In the genomic region with DNA sequence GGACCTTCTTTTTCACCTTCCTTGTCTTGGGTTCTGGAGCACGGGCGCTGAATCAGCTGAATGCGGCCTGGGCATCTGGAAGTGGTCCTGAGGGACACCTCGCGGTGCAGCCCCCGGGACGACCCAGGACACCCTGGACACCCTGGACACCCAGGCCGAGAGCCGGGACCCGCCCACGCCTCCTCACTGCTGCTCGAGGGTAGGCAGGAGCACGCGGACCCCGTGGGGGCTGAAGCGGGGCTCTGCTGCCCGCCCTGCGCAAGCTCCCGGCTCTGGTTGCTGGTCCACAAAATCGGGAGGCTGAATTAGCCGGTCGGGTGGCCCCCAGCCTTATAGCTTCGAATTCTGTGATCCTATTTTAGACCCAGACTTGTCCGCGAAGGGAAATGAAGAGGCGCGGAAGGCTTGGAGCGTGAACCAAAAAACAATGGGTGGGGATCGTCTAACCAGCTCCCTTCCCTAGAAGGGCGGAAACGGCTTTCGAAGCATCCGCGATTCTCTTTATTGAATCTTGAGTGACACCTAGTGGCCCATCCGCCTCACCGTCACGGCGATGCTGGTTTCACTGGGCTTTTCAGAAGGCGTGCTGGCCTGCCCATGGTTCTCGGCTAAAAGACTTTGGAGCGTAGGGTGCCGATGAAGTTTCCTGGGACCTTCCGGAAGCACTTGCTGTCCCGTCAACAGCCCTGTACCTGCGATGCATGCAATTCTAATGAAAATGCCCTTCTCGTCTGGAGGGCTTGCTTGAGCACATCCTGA, we compare ENCODE assay signal across 1 cellular context.
TF ChIP-seq lines count a peak whose summit lies in the region.

No MANE protein-coding gene starts in this region.

TF ChIP-seq in K562, 482 proteins besides CTCF, POLR2A, EP300 and RAD21 (continued from another document and continues in another):
- TF ChIP-seq, protein P1, sequence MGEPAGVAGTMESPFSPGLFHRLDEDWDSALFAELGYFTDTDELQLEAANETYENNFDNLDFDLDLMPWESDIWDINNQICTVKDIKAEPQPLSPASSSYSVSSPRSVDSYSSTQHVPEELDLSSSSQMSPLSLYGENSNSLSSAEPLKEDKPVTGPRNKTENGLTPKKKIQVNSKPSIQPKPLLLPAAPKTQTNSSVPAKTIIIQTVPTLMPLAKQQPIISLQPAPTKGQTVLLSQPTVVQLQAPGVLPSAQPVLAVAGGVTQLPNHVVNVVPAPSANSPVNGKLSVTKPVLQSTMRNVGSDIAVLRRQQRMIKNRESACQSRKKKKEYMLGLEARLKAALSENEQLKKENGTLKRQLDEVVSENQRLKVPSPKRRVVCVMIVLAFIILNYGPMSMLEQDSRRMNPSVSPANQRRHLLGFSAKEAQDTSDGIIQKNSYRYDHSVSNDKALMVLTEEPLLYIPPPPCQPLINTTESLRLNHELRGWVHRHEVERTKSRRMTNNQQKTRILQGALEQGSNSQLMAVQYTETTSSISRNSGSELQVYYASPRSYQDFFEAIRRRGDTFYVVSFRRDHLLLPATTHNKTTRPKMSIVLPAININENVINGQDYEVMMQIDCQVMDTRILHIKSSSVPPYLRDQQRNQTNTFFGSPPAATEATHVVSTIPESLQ (CRISPR knock-in tag; IDR thresholded peaks at IDR 0.05): no peak
- TF ChIP-seq ZKSCAN1 (IDR thresholded peaks at IDR 0.05; ENCODE audit: low read depth, low read length) (no peak), SRSF9 (IDR thresholded peaks at IDR 0.05; ENCODE audit: borderline replicate concordance, low read depth, low read length) (no peak), U2AF1 (optimal IDR thresholded peaks at IDR 0.05; ENCODE audit: low read depth, low read length) (no peak), FOXP1 (CRISPR knock-in tag; IDR thresholded peaks at IDR 0.05) (no peak), STAT5A (IDR thresholded peaks at IDR 0.05; ENCODE audit: borderline replicate concordance, low read length) (no peak), ZNF717 (CRISPR knock-in tag; IDR thresholded peaks at IDR 0.05) (no peak), NFE2 (IDR thresholded peaks at IDR 0.05; ENCODE audit: low read depth) (no peak), ZFPM2 (CRISPR knock-in tag; IDR thresholded peaks at IDR 0.05) (no peak), NFIX (CRISPR knock-in tag; IDR thresholded peaks at IDR 0.05; ENCODE audit: low read depth) (no peak), NELFE (IDR thresholded peaks at IDR 0.05; ENCODE audit: insufficient read depth, insufficient read length) (no peak), ZC3H11A (IDR thresholded peaks at IDR 0.05; ENCODE audit: low read depth, low read length) (no peak), ZNF253 (CRISPR knock-in tag; conservative IDR thresholded peaks at IDR 0.05) (no peak), XRCC5 (IDR thresholded peaks at IDR 0.05; ENCODE audit: low read depth, low read length) (no peak), PML (IDR thresholded peaks at IDR 0.05; ENCODE audit: low read length) (no peak), ETS2 (tag; IDR thresholded peaks at IDR 0.05; ENCODE audit: borderline replicate concordance, poor library complexity, severe bottlenecking) (no peak), ARHGAP35 (IDR thresholded peaks at IDR 0.05; ENCODE audit: partially characterized antibody) (no peak), FOXA1 (IDR thresholded peaks at IDR 0.05; ENCODE audit: borderline replicate concordance) (no peak), LCOR (CRISPR knock-in tag; IDR thresholded peaks at IDR 0.05) (no peak), ZC3H4 (CRISPR knock-in tag; IDR thresholded peaks at IDR 0.05; ENCODE audit: borderline replicate concordance) (no peak), BRF1 (IDR thresholded peaks at IDR 0.05; ENCODE audit: borderline replicate concordance, extremely low read depth, insufficient read length) (no peak), CBFA2T3 (IDR thresholded peaks at IDR 0.05) (no peak), FOS (IDR thresholded peaks at IDR 0.05; ENCODE audit: extremely low read depth, insufficient read length) (no peak), SMAD2 (IDR thresholded peaks at IDR 0.05; ENCODE audit: low read depth, low read length) (no peak)
- TF ChIP-seq, protein P2, sequence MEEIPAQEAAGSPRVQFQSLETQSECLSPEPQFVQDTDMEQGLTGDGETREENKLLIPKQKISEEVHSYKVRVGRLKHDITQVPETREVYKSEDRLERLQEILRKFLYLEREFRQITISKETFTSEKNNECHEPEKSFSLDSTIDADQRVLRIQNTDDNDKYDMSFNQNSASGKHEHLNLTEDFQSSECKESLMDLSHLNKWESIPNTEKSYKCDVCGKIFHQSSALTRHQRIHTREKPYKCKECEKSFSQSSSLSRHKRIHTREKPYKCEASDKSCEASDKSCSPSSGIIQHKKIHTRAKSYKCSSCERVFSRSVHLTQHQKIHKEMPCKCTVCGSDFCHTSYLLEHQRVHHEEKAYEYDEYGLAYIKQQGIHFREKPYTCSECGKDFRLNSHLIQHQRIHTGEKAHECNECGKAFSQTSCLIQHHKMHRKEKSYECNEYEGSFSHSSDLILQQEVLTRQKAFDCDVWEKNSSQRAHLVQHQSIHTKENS (CRISPR knock-in tag; IDR thresholded peaks at IDR 0.05): no peak
- TF ChIP-seq, protein P3, sequence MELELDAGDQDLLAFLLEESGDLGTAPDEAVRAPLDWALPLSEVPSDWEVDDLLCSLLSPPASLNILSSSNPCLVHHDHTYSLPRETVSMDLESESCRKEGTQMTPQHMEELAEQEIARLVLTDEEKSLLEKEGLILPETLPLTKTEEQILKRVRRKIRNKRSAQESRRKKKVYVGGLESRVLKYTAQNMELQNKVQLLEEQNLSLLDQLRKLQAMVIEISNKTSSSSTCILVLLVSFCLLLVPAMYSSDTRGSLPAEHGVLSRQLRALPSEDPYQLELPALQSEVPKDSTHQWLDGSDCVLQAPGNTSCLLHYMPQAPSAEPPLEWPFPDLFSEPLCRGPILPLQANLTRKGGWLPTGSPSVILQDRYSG (tag; conservative IDR thresholded peaks at IDR 0.05; ENCODE audit: low read depth): no peak
- TF ChIP-seq, protein P4, sequence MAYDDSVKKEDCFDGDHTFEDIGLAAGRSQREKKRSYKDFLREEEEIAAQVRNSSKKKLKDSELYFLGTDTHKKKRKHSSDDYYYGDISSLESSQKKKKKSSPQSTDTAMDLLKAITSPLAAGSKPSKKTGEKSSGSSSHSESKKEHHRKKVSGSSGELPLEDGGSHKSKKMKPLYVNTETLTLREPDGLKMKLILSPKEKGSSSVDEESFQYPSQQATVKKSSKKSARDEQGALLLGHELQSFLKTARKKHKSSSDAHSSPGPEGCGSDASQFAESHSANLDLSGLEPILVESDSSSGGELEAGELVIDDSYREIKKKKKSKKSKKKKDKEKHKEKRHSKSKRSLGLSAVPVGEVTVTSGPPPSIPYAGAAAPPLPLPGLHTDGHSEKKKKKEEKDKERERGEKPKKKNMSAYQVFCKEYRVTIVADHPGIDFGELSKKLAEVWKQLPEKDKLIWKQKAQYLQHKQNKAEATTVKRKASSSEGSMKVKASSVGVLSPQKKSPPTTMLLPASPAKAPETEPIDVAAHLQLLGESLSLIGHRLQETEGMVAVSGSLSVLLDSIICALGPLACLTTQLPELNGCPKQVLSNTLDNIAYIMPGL (CRISPR knock-in tag; IDR thresholded peaks at IDR 0.05): no peak
- TF ChIP-seq, protein P5, sequence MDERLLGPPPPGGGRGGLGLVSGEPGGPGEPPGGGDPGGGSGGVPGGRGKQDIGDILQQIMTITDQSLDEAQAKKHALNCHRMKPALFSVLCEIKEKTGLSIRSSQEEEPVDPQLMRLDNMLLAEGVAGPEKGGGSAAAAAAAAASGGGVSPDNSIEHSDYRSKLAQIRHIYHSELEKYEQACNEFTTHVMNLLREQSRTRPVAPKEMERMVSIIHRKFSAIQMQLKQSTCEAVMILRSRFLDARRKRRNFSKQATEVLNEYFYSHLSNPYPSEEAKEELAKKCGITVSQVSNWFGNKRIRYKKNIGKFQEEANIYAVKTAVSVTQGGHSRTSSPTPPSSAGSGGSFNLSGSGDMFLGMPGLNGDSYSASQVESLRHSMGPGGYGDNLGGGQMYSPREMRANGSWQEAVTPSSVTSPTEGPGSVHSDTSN (CRISPR knock-in tag; IDR thresholded peaks at IDR 0.05; ENCODE audit: low read depth): no peak
- TF ChIP-seq, protein P5 (tag; conservative IDR thresholded peaks at IDR 0.05; ENCODE audit: low read depth): no peak
- TF ChIP-seq, protein P6, sequence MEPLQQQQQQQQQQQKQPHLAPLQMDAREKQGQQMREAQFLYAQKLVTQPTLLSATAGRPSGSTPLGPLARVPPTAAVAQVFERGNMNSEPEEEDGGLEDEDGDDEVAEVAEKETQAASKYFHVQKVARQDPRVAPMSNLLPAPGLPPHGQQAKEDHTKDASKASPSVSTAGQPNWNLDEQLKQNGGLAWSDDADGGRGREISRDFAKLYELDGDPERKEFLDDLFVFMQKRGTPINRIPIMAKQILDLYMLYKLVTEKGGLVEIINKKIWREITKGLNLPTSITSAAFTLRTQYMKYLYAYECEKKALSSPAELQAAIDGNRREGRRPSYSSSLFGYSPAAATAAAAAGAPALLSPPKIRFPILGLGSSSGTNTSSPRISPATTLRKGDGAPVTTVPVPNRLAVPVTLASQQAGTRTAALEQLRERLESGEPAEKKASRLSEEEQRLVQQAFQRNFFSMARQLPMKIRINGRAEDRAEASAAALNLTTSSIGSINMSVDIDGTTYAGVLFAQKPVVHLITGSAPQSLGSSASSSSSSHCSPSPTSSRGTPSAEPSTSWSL (CRISPR knock-in tag; IDR thresholded peaks at IDR 0.05; ENCODE audit: borderline replicate concordance): no peak
- TF ChIP-seq, protein P7, sequence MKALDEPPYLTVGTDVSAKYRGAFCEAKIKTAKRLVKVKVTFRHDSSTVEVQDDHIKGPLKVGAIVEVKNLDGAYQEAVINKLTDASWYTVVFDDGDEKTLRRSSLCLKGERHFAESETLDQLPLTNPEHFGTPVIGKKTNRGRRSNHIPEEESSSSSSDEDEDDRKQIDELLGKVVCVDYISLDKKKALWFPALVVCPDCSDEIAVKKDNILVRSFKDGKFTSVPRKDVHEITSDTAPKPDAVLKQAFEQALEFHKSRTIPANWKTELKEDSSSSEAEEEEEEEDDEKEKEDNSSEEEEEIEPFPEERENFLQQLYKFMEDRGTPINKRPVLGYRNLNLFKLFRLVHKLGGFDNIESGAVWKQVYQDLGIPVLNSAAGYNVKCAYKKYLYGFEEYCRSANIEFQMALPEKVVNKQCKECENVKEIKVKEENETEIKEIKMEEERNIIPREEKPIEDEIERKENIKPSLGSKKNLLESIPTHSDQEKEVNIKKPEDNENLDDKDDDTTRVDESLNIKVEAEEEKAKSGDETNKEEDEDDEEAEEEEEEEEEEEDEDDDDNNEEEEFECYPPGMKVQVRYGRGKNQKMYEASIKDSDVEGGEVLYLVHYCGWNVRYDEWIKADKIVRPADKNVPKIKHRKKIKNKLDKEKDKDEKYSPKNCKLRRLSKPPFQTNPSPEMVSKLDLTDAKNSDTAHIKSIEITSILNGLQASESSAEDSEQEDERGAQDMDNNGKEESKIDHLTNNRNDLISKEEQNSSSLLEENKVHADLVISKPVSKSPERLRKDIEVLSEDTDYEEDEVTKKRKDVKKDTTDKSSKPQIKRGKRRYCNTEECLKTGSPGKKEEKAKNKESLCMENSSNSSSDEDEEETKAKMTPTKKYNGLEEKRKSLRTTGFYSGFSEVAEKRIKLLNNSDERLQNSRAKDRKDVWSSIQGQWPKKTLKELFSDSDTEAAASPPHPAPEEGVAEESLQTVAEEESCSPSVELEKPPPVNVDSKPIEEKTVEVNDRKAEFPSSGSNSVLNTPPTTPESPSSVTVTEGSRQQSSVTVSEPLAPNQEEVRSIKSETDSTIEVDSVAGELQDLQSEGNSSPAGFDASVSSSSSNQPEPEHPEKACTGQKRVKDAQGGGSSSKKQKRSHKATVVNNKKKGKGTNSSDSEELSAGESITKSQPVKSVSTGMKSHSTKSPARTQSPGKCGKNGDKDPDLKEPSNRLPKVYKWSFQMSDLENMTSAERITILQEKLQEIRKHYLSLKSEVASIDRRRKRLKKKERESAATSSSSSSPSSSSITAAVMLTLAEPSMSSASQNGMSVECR (CRISPR knock-in tag; IDR thresholded peaks at IDR 0.05): no peak
- TF ChIP-seq, protein P8, sequence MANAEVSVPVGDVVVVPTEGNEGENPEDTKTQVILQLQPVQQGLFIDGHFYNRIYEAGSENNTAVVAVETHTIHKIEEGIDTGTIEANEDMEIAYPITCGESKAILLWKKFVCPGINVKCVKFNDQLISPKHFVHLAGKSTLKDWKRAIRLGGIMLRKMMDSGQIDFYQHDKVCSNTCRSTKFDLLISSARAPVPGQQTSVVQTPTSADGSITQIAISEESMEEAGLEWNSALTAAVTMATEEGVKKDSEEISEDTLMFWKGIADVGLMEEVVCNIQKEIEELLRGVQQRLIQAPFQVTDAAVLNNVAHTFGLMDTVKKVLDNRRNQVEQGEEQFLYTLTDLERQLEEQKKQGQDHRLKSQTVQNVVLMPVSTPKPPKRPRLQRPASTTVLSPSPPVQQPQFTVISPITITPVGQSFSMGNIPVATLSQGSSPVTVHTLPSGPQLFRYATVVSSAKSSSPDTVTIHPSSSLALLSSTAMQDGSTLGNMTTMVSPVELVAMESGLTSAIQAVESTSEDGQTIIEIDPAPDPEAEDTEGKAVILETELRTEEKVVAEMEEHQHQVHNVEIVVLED (CRISPR knock-in tag; IDR thresholded peaks at IDR 0.05): no peak
- TF ChIP-seq, protein P9, sequence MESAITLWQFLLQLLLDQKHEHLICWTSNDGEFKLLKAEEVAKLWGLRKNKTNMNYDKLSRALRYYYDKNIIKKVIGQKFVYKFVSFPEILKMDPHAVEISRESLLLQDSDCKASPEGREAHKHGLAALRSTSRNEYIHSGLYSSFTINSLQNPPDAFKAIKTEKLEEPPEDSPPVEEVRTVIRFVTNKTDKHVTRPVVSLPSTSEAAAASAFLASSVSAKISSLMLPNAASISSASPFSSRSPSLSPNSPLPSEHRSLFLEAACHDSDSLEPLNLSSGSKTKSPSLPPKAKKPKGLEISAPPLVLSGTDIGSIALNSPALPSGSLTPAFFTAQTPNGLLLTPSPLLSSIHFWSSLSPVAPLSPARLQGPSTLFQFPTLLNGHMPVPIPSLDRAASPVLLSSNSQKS (CRISPR knock-in tag; IDR thresholded peaks at IDR 0.05): no peak
- TF ChIP-seq, protein P10, sequence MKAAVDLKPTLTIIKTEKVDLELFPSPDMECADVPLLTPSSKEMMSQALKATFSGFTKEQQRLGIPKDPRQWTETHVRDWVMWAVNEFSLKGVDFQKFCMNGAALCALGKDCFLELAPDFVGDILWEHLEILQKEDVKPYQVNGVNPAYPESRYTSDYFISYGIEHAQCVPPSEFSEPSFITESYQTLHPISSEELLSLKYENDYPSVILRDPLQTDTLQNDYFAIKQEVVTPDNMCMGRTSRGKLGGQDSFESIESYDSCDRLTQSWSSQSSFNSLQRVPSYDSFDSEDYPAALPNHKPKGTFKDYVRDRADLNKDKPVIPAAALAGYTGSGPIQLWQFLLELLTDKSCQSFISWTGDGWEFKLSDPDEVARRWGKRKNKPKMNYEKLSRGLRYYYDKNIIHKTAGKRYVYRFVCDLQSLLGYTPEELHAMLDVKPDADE (conservative IDR thresholded peaks at IDR 0.05; ENCODE audit: control insufficient read depth, low read depth, low read length): no peak
